ENCODE assay signal across 7 cellular contexts in the genomic region with DNA sequence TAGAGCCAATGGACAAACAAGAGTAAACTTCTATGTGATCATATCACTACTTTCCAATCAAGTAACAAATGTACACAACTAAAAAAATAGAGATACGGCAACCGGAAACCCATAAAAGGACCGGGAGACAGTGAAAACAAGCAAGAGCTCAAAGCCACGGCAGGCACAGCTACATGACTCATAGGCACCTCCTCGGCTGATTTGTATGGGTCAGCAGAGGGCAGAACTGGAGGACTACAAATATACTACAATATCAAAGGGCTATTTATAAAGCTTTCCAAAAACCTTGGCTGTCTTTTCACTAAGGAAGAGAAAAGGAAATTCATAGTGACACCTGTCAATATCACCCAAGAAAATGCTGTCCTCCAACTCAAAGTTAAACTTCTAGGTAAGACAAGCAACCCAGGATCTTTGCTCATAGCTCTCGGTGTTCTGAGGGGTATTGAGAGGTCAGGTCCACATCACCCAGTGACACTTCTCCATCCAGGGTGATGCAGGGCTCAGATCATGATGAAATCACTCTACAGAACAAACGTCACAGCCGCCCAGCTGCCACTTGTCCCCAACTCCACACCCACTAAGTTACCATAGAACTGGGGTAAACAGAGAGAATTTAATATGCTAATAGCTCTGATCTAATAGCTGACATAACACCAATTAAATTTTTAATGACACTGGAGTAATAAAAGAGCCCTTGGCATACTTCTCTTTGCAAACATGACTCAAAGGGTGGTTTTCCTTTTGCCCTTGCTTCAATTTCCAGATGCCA. TPM values are rescaled to one million over a fixed set of nuclear protein-coding genes. Genes with fewer than 3 reads are reported as not detected.
DNase-seq lines count a peak whose midpoint lies in the region; ATAC-seq, FAIRE-seq and TF ChIP-seq lines count a peak whose summit lies in the region.

No MANE protein-coding gene starts in this region.

- peak; percentile 26; the same call in 1 of the 2 replicates for TF ChIP-seq EP300 in K562 (IDR thresholded peaks at IDR 0.05; ENCODE audit: low read length)

- H3K27ac ChIP-seq in K562 (ENCODE audit: extremely low read depth, low read depth, low read length), result peak overlapping the region; percentile 74
- H3K27ac ChIP-seq in skeletal muscle tissue (ENCODE audit: low read depth, low read length), result peak overlapping the region; percentile 90

- ATAC-seq in GM21786 (IDR thresholded peaks at IDR 0.05; ENCODE audit: unreplicated experiment), result peak; percentile 67
- peak; percentile 98 for ATAC-seq in K562
- no peak for ATAC-seq in GM21381 (IDR thresholded peaks at IDR 0.05; ENCODE audit: unreplicated experiment)
- ATAC-seq in HG03571 (IDR thresholded peaks at IDR 0.05; ENCODE audit: unreplicated experiment), result no peak

- no TSS peak for BruUV-seq in K562 (replicated peaks; lab: Mats Ljungman, UMichigan)

- peak; percentile 98 for FAIRE-seq in K562 (lab: Jason Lieb, UNC)

- H3K36me3 ChIP-seq in K562 (ENCODE audit: control insufficient read depth, insufficient read depth, low read length) (peaks cover 24% of the 10 kb centered on the region; the same call in 2 of the 3 replicates), skeletal muscle tissue (ENCODE audit: control insufficient read depth in 3 of 3, insufficient read depth in 3 of 3, low read length in 3 of 3) (peaks cover 0 to 2% (median 2%) of the 10 kb centered on the region in 3 donors)

- intact Hi-C loops in K562 (cut with micrococcal nuclease), result no loop called here

- H3K9me3 ChIP-seq in K562 (replicated peaks; ENCODE audit: control insufficient read depth, insufficient read depth, low read depth, low read length) (no peaks in the 10 kb centered on the region), skeletal muscle tissue (ENCODE audit: control insufficient read depth in 3 of 3, low read length in 3 of 3) (no peaks in the 10 kb centered on the region)

- TF ChIP-seq CTCF in K562 (IDR thresholded peaks at IDR 0.05 in 2 of 3, conservative IDR thresholded peaks at IDR 0.05 in 1 of 3; ENCODE audit: insufficient read depth in 2 of 3, low read depth in 1 of 3, low read length in 3 of 3), result peak in 1 of 3 experiments; percentile 28; a peak in 2 of 6 replicates

- peaks cover 3 to 9% of the 10 kb centered on the region in 2 experiments; a peak in 2 of 5 replicates for H3K4me1 ChIP-seq in K562 (replicated peaks in 1 of 2; ENCODE audit: control insufficient read depth in 2 of 2, insufficient read depth in 2 of 2, low read length in 2 of 2)
- H3K4me1 ChIP-seq in skeletal muscle tissue (ENCODE audit: control insufficient read depth in 3 of 3, insufficient read depth in 3 of 3, low read length in 3 of 3), result peaks cover 17 to 35% (median 19%) of the 10 kb centered on the region in 3 donors

- no peak for TF ChIP-seq POLR2A in K562 (conservative IDR thresholded peaks at IDR 0.05)

- H2AFZ ChIP-seq in K562 (ENCODE audit: low read depth, low read length), result no peak overlapping the region

- TF ChIP-seq RAD21 in K562 (CRISPR knock-in tag; conservative IDR thresholded peaks at IDR 0.05 in 1 of 2, IDR thresholded peaks at IDR 0.05 in 1 of 2), result peak in 1 of 2 experiments; percentile 29; a peak in 2 of 4 replicates

- no peaks in the 10 kb centered on the region for H4K20me1 ChIP-seq in K562 (replicated peaks; ENCODE audit: control insufficient read depth, insufficient read depth, low read length)

- in situ Hi-C loops in K562 (cut with MboI), result no loop called here

- POLR2A ChIA-PET in K562 (lab: Yijun Ruan, JAX), result interaction anchor here (0.5 to 2.5 kb wide), 15 partner anchors 8 to 91 kb away, joined by 3 to 11 read pairs (median 4); a partner anchor contains a TSS

- WGBS in K562 (ENCODE audit: insufficient coverage, low coverage, missing lambda C conversion rate), result 4% methylated on average over 8 of the region's 8 CpGs

- peak overlapping the region in 1 of 2 experiments; percentile 38; a peak in 2 of 4 replicates for H3K9ac ChIP-seq in K562 (ENCODE audit: insufficient read depth in 1 of 2, low read depth in 2 of 2, low read length in 2 of 2)
- H3K9ac ChIP-seq in skeletal muscle tissue (ENCODE audit: low read depth in 1 of 3, low read length in 3 of 3), result peak overlapping the region; percentile 51 to 70 (median 64)

- H3K79me2 ChIP-seq in K562 (ENCODE audit: control insufficient read depth, insufficient read depth, low read length), result peaks cover 17% of the 10 kb centered on the region; the same call in 2 of the 3 replicates

- DNase-seq in NCI-H2196 (lab: John Stamatoyannopoulos, UW; ENCODE audit: unreplicated experiment) (peak; percentile 84), K562 (ENCODE audit: extremely low read depth in 1 of 4, low spot score in 3 of 4) (peak; percentile 72 to 86 (median 80)), hippocampal formation (lab: John Stamatoyannopoulos, UW) (peak; percentile 33 to 73)

- CTCF ChIA-PET in K562 (lab: Yijun Ruan, JAX; ENCODE audit: low intra/inter-chr PET ratio), result interaction anchor here (0.9 kb wide), 1 partner anchor 96 kb away, joined by 3 read pairs; no protein-coding TSS in a partner anchor

- no peaks in the 10 kb centered on the region for H3K9me1 ChIP-seq in K562 (ENCODE audit: control insufficient read depth, insufficient read depth, low read length)

- H3K4me2 ChIP-seq in K562 (ENCODE audit: insufficient read depth, low read length), result peak overlapping the region; percentile 30

- H3K27me3 ChIP-seq in K562 (ENCODE audit: control insufficient read depth in 2 of 2, insufficient read depth in 2 of 2, low read length in 2 of 2) (no peaks in the 10 kb centered on the region), skeletal muscle tissue (ENCODE audit: control insufficient read depth in 3 of 3, insufficient read depth in 3 of 3, low read length in 3 of 3) (no peaks in the 10 kb centered on the region)

- H3K4me3 ChIP-seq in K562 (no peak overlapping the region), skeletal muscle tissue (ENCODE audit: low read length in 3 of 3) (peak overlapping the region in 2 of 3 donors; percentile 1 to 36)

TF ChIP-seq in K562, 482 proteins besides CTCF, POLR2A, EP300 and RAD21 (continues in another document):
- TF ChIP-seq CEBPG (CRISPR knock-in tag; IDR thresholded peaks at IDR 0.05) (peak; percentile 45; the same call in 1 of the 2 replicates), CEBPG (tag; conservative IDR thresholded peaks at IDR 0.05 in 1 of 2, IDR thresholded peaks at IDR 0.05 in 1 of 2) (peak; percentile 33 to 81; a peak in 3 of 4 replicates), MYC (IDR thresholded peaks at IDR 0.05; ENCODE audit: low read depth, low read length) (no peak), MYC (CRISPR knock-in tag; IDR thresholded peaks at IDR 0.05; ENCODE audit: borderline replicate concordance, low read depth) (no peak), ZNF75A (CRISPR knock-in tag; IDR thresholded peaks at IDR 0.05) (no peak), CSDE1 (IDR thresholded peaks at IDR 0.05) (no peak)
- TF ChIP-seq, protein P1, sequence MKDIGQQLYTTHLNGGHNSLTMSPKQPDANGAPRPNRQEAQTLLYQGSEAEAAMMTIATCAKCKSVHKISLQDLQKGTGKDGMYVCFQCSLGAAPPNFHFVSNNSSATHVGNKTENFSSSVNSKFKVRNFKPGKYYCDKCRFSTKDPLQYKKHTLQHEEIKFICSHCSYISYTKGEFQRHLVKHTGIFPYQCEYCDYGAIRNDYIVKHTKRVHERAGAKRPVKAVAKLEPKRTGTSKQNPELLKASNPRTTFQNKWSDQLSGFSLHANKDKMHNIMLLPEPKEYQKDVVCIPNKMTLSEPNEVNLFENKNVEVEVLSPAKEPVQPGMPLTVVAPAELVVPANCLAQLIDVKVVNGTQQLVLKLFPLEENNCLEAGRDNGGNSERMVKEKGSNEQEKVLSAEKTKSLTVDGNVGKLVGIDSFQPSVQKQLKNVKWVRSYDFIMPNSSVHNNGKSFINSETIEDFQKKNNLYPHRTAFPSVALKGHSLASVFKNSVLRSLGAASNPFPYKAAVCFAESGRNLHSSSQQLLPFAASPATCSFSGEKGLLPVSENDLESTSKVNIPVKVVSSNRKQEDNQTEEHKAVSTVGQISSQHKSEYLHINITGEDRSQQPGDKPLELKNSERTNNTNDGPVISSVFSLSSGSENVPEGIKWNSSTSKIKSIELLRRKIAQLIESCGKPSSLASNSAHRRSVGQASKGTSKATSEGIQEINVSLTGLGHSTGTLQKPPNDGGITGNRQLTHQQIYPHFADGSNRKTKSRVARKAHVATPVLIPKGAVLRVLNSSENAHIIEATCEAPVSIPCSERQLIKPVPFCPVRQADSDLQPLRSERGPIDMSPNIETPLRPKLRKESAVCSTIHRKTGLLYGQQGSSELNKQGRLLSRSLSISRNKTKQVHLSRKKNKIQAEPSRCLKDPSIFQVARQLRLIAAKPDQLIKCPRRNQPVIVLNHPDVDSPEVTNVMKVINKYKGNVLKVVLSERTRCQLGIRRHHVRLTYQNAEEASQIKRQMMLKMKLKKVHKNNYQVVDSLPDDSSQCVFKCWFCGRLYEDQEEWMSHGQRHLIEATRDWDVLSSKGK (CRISPR knock-in tag; IDR thresholded peaks at IDR 0.05), result no peak
- TF ChIP-seq, protein P2, sequence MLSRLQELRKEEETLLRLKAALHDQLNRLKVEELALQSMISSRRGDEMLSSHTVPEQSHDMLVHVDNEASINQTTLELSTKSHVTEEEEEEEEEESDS (CRISPR knock-in tag; IDR thresholded peaks at IDR 0.05), result no peak

RNA-seq across cellular contexts. Expression of a gene that starts 41.3 kb away (rescaled TPM):
- total RNA-seq in K562 (2011; cell fraction: chromatin; rRNA removed; ENCODE audit: low replicate concordance), result 29.2 and 32.1 TPM in 2 replicates
- 15.8 and 17.2 TPM in 2 replicates for total RNA-seq in K562 (2011; cell fraction: nucleolus; rRNA removed)
- total RNA-seq in K562 (2011; cell fraction: nucleoplasm; rRNA removed), result 16.6 and 29.8 TPM in 2 replicates
- total RNA-seq in K562 (2014; rRNA removed) (45.5 and 51.1 TPM in 2 replicates), K562 (2014; rRNA removed; fragmentation: Illumina TruSeq; extraction: Trizol) (75.7 and 88.5 TPM in 2 replicates), K562 (2015; rRNA removed; fragmentation: Illumina TruSeq; extraction: Trizol) (71.1 and 79.5 TPM in 2 replicates), K562 (2021) (49.3 and 50.3 TPM in 2 replicates), skeletal muscle tissue (34.4 TPM)
- polyA plus RNA-seq in K562 (2011; rRNA removed) (78.0 and 78.2 TPM in 2 replicates), K562 (2014; fragmentation: Illumina TruSeq; extraction: Trizol) (99.3 and 119 TPM in 2 replicates), K562 (2014; fragmentation: Nextera tagmentation; extraction: Ambion mirVana) (100 to 1,000 TPM; 152 to 215 TPM), K562 (2014; rRNA removed) (70.9 and 72.6 TPM in 2 replicates)
- 89.8 and 92.6 TPM in 2 replicates for polyA plus RNA-seq in K562 (2011; cell fraction: cytosol; rRNA removed)
- 28.5 and 34.0 TPM in 2 replicates for polyA plus RNA-seq in K562 (2011; cell fraction: nucleus; rRNA removed)
- polyA plus RNA-seq in K562 (2012), result 55.2 and 148 TPM in 2 replicates
- polyA minus RNA-seq in K562 (2011; rRNA and poly(A)+ RNA removed), result 81.1 and 111 TPM in 2 replicates
- 29.9 and 39.3 TPM in 2 replicates for polyA minus RNA-seq in K562 (2011; cell fraction: cytosol; rRNA and poly(A)+ RNA removed)
- 7.5 and 14.9 TPM in 2 replicates for polyA minus RNA-seq in K562 (2011; cell fraction: nucleus; rRNA and poly(A)+ RNA removed)

Comparison
In these comparisons a context has a peak if more than half of its experiments do, and no peak if none do; other contexts are left out.
1. ATAC-seq: peak in GM21786 (single experiment) and K562 (single experiment); none in GM21381 (single experiment) and HG03571 (single experiment).
2. Peak in every context shown above with its lines, with median percentiles within 50 percentile points of each other: DNase-seq.